In the genomic region with DNA sequence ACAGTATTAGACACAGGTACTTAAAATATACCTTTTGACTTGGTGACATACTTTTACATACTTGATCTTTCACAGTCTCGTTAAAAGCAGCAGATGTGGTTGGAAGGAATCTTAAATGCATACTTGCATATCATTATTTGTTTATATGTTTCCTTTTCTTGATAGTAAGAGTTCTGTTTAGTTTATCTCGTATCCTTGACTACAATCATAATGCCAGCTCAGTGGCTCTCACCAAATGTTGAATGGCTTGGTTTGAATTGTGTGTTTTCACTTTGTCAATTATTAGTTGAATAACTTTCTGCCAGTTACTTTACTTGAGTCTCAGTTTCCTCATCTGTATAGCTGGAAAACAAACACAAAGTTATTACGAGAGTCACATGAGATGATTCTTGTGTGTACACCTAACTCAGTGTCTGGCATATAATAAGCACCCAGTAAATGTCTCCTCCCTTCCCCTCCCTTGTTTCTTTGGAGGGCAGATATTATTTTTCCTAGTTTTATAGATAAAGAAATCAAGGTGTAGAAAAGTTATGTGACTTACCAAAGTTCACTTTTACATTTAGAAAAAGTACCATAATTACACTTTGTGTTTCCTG, we compare ENCODE assay signal across 20 cellular contexts.
DNase-seq lines count a peak whose midpoint lies in the region; ATAC-seq, FAIRE-seq and TF ChIP-seq lines count a peak whose summit lies in the region.
"Had no signal": no experiment of that assay in that cellular context is flagged by ENCODE, and none has a peak within 500 bp of the region (broad histone marks: within the 10 kb centered on the region; RNA-seq: fewer than 3 reads in every experiment).

No MANE protein-coding gene starts in this region.

- in situ Hi-C loops in IMR-90 (cut with MboI; ENCODE audit: low sequenced_read_pairs) = no loop called here
- in situ Hi-C loops in K562 (cut with MboI) = no loop called here
- in situ Hi-C loops in KBM-7 (cut with MboI; ENCODE audit: low pct_unique_long_range_greater_than_20kb, low sequenced_read_pairs) = no loop called here

- H3K27me3 ChIP-seq in IMR-90 (ENCODE audit: control insufficient read depth, insufficient read depth, low read length) = no peaks in the 10 kb centered on the region
- no peaks in the 10 kb centered on the region; a peak in 1 of 5 replicates for H3K27me3 ChIP-seq in K562 (ENCODE audit: control insufficient read depth in 2 of 2, insufficient read depth in 2 of 2, low read length in 2 of 2)
- no peaks in the 10 kb centered on the region for H3K27me3 ChIP-seq in left lung
- no peaks in the 10 kb centered on the region for H3K27me3 ChIP-seq in H9 (ENCODE audit: insufficient read depth, low read length)
- H3K27me3 ChIP-seq: MG63 had no signal

- no peaks in the 10 kb centered on the region for H3K27me3 Mint-ChIP-seq in H9 (ENCODE audit: low read depth)
- H3K27me3 Mint-ChIP-seq: CD8-positive, alpha-beta memory T cell had no signal

- no peak overlapping the region; the same call in 1 of the 2 replicates for H3K4me2 ChIP-seq in IMR-90 (ENCODE audit: low read depth, low read length)
- no peak overlapping the region for H3K4me2 ChIP-seq in K562 (ENCODE audit: insufficient read depth, low read length)
- no peak overlapping the region for H3K4me2 ChIP-seq in H9 (ENCODE audit: insufficient read depth, insufficient read length, low read length)
- H3K4me2 ChIP-seq: KMS-11, SK-N-SH had no signal

- H3K4me1 Mint-ChIP-seq in H9 = no peaks in the 10 kb centered on the region
- H3K4me1 Mint-ChIP-seq: CD8-positive, alpha-beta memory T cell had no signal

- POLR2A ChIA-PET in IMR-90 (lab: Charles Lee; ENCODE audit: unreplicated experiment) (no interaction called here), K562 (lab: Yijun Ruan, JAX) (no interaction called here)

- H3K18ac ChIP-seq in IMR-90 (ENCODE audit: low read depth, low read length) (0 out of 2 replicates have a peak overlapping the region, but pooled peaks have one; percentile 43), H9 (ENCODE audit: insufficient read length, low read depth, low read length) (no peak overlapping the region)

- H2AFZ ChIP-seq in IMR-90 (replicated peaks; ENCODE audit: low read length, poor library complexity) (no peak overlapping the region), K562 (ENCODE audit: low read depth, low read length) (no peak overlapping the region), H9 (ENCODE audit: low read length) (no peak overlapping the region)
- H2AFZ ChIP-seq: GM23248 had no signal

- H3K23ac ChIP-seq in IMR-90 (ENCODE audit: low read depth, low read length) (no peak overlapping the region), H9 (ENCODE audit: insufficient read length, low read depth, low read length) (no peak overlapping the region)

- H3K79me1 ChIP-seq in IMR-90 (ENCODE audit: low read depth in 1 of 2, low read length in 2 of 2) (no peaks in the 10 kb centered on the region), H9 (ENCODE audit: insufficient read depth, low read depth, low read length, poor library complexity, severe bottlenecking) (no peaks in the 10 kb centered on the region)

- WGBS in IMR-90 (ENCODE audit: extremely low coverage in 2 of 2, insufficient read length in 1 of 2), 2 experiments = no CpG with 5 or more reads among the region's 3 CpGs
- 2% methylated on average over 3 of the region's 3 CpGs for WGBS in K562 (ENCODE audit: insufficient coverage, low coverage, missing lambda C conversion rate)
- WGBS in H9 (ENCODE audit: extremely low coverage, insufficient read length, low lambda C conversion rate) = no CpG with 5 or more reads among the region's 3 CpGs

- DNase-seq in IMR-90 = peak; percentile 51
- DNase-seq in K562 (ENCODE audit: extremely low read depth in 1 of 4, low spot score in 3 of 4) = no peak
- DNase-seq in left lung = no peak
- DNase-seq in GDM1 (lab: John Stamatoyannopoulos, UW) = no peak
- DNase-seq in KBM-7 = no peak
- DNase-seq in stimulated activated CD4-positive, alpha-beta T cell treated with anti-CD3 and anti-CD28 coated beads, Interleukin-2, amount 100 ng/mL, for 24 hours = no peak
- DNase-seq in H9 = no peak
- DNase-seq: CD8-positive, alpha-beta memory T cell; GM23248; MG63; NCI-H1105; NCI-H1694 treated with DMSO at 0.1 percent for 48 hours; NCI-H446 treated with DMSO at 0.1 percent for 48 hours; NCI-H748 treated with DMSO at 0.1 percent for 48 hours; SK-N-SH had no signal

- H2BK12ac ChIP-seq in H9 (ENCODE audit: insufficient read length, low read depth, low read length) = no peak overlapping the region

- no peaks in the 10 kb centered on the region for H3K36me3 ChIP-seq in IMR-90 (ENCODE audit: control insufficient read depth, insufficient read depth, low read length)
- no peaks in the 10 kb centered on the region for H3K36me3 ChIP-seq in K562 (ENCODE audit: control insufficient read depth, insufficient read depth, low read length)
- no peaks in the 10 kb centered on the region for H3K36me3 ChIP-seq in left lung
- H3K36me3 ChIP-seq: MG63 had no signal

- H2BK5ac ChIP-seq in IMR-90 (ENCODE audit: low read depth, low read length, poor library complexity, severe bottlenecking) (no peak overlapping the region), H9 (ENCODE audit: insufficient read length, low read length) (no peak overlapping the region)

- BruUV-seq in IMR-90 (replicated peaks; lab: Mats Ljungman, UMichigan) (no TSS peak), K562 (replicated peaks; lab: Mats Ljungman, UMichigan) (no TSS peak)

- no peak overlapping the region for H3K14ac ChIP-seq in IMR-90 (replicated peaks; ENCODE audit: low read depth, low read length)
- H3K14ac ChIP-seq in H9 (ENCODE audit: insufficient read depth, low read length) = no peak overlapping the region

- dilution Hi-C loops in IMR-90 (cut with HindIII; ENCODE audit: low sequenced_read_pairs, unreplicated experiment) = no loop called here

- H3K4me3 Mint-ChIP-seq in H9 = no peak overlapping the region
- H3K4me3 Mint-ChIP-seq: CD8-positive, alpha-beta memory T cell had no signal

- H3K9ac ChIP-seq in IMR-90 (ENCODE audit: low read depth, low read length) (no peak overlapping the region), K562 (ENCODE audit: insufficient read depth in 1 of 2, low read depth in 2 of 2, low read length in 2 of 2) (no peak overlapping the region), H9 (ENCODE audit: extremely low read depth, insufficient read length, low read length) (no peak overlapping the region)
- H3K9ac ChIP-seq: GM23248, KMS-11, SK-N-SH had no signal

- H4K5ac ChIP-seq in IMR-90 (ENCODE audit: low read depth, low read length) (no peak overlapping the region), H9 (ENCODE audit: insufficient read length, low read depth, low read length) (no peak overlapping the region)

- H4K91ac ChIP-seq in IMR-90 (ENCODE audit: insufficient read depth, low read depth, low read length) = no peak overlapping the region
- H4K91ac ChIP-seq in H9 (ENCODE audit: insufficient read length, low read depth, low read length) = no peak overlapping the region

- peaks cover 5% of the 10 kb centered on the region for H3K4me1 ChIP-seq in IMR-90 (ENCODE audit: control insufficient read depth, insufficient read depth, low read length)
- H3K4me1 ChIP-seq in K562 (replicated peaks in 1 of 2; ENCODE audit: control insufficient read depth in 2 of 2, insufficient read depth in 2 of 2, low read length in 2 of 2) = no peaks in the 10 kb centered on the region
- H3K4me1 ChIP-seq in left lung = no peaks in the 10 kb centered on the region
- H3K4me1 ChIP-seq in H9 (ENCODE audit: insufficient read depth, low read length) = no peaks in the 10 kb centered on the region

- H3K4me3 ChIP-seq in IMR-90 (ENCODE audit: insufficient read depth, low read depth, low read length) = no peak overlapping the region
- no peak overlapping the region for H3K4me3 ChIP-seq in K562
- no peak overlapping the region for H3K4me3 ChIP-seq in left lung
- H3K4me3 ChIP-seq: GM12878, GM23248, MG63 had no signal

- H2BK15ac ChIP-seq in IMR-90 (ENCODE audit: low read depth, low read length) = no peak overlapping the region
- no peak overlapping the region for H2BK15ac ChIP-seq in H9 (ENCODE audit: low read depth, low read length)

- no peaks in the 10 kb centered on the region for H3K79me2 ChIP-seq in K562 (ENCODE audit: control insufficient read depth, insufficient read depth, low read length)
- no peaks in the 10 kb centered on the region for H3K79me2 ChIP-seq in H9 (ENCODE audit: insufficient read depth, low read length)

- H2AK5ac ChIP-seq in IMR-90 (ENCODE audit: low read depth, low read length) (no peak overlapping the region), H9 (ENCODE audit: insufficient read length, low read length) (no peak overlapping the region)

- ATAC-seq in IMR-90 (ENCODE audit: low read depth) = peak; percentile 56
- no peak for ATAC-seq in K562
- ATAC-seq in left lung = peak; percentile 21
- ATAC-seq: GM12878 had no signal

- no peak for FAIRE-seq in K562 (lab: Jason Lieb, UNC)
- FAIRE-seq: GM12878, GM18507, GM19239, HTR-8/SVneo had no signal

- H3K23me2 ChIP-seq in H9 (ENCODE audit: insufficient read length, low read depth, low read length, poor library complexity, severe bottlenecking) = no peaks in the 10 kb centered on the region

- TF ChIP-seq POLR2A in IMR-90 (IDR thresholded peaks at IDR 0.05; ENCODE audit: low read depth, low read length) (no peak), K562 (conservative IDR thresholded peaks at IDR 0.05) (no peak)

- H3K4ac ChIP-seq in IMR-90 (ENCODE audit: low read depth, low read length) (no peak overlapping the region), H9 (ENCODE audit: low read depth, low read length) (no peak overlapping the region)

- H2AK9ac ChIP-seq in IMR-90 (replicated peaks; ENCODE audit: low read depth, low read length, poor library complexity) = no peak overlapping the region

- no peaks in the 10 kb centered on the region; a peak in 1 of 7 replicates for H3K36me3 Mint-ChIP-seq in H9 (ENCODE audit: insufficient read depth in 1 of 3, low read depth in 3 of 3)

- H3K9me3 ChIP-seq in IMR-90 (ENCODE audit: control insufficient read depth, insufficient read depth, low read length) (no peaks in the 10 kb centered on the region; the same call in 1 of the 2 replicates), K562 (replicated peaks; ENCODE audit: control insufficient read depth, insufficient read depth, low read depth, low read length) (no peaks in the 10 kb centered on the region), left lung (no peaks in the 10 kb centered on the region), H9 (ENCODE audit: control insufficient read depth, low read depth, low read length) (no peaks in the 10 kb centered on the region)
- H3K9me3 ChIP-seq: SK-N-SH had no signal

- TF ChIP-seq RAD21 in IMR-90 (IDR thresholded peaks at IDR 0.05; ENCODE audit: low read length) = no peak
- TF ChIP-seq RAD21 in K562 (CRISPR knock-in tag; conservative IDR thresholded peaks at IDR 0.05 in 1 of 2, IDR thresholded peaks at IDR 0.05 in 1 of 2) = no peak

- CTCF ChIA-PET in IMR-90 (lab: Yijun Ruan, JAX) = no interaction called here
- CTCF ChIA-PET in K562 (lab: Yijun Ruan, JAX; ENCODE audit: low intra/inter-chr PET ratio) = no interaction called here

- no peak overlapping the region for H4K8ac ChIP-seq in IMR-90 (ENCODE audit: low read depth in 2 of 2, low read length in 2 of 2)
- H4K8ac ChIP-seq in H9 (replicated peaks; ENCODE audit: insufficient read length, low read depth, low read length) = no peak overlapping the region

- H3K9me1 ChIP-seq in IMR-90 (ENCODE audit: insufficient read depth, low read length) = peaks cover 5% of the 10 kb centered on the region; the same call in 1 of the 2 replicates
- H3K9me1 ChIP-seq in K562 (ENCODE audit: control insufficient read depth, insufficient read depth, low read length) = no peaks in the 10 kb centered on the region

- no peak overlapping the region for H3K27ac ChIP-seq in IMR-90 (ENCODE audit: insufficient read depth, low read length)
- no peak overlapping the region for H3K27ac ChIP-seq in K562 (ENCODE audit: extremely low read depth, low read depth, low read length)
- H3K27ac ChIP-seq in left lung = no peak overlapping the region
- H3K27ac ChIP-seq in H9 (ENCODE audit: insufficient read length, low read depth, low read length) = no peak overlapping the region
- H3K27ac ChIP-seq: GM23248, KMS-11 had no signal

- intact Hi-C loops in IMR-90 (cut with micrococcal nuclease) (no loop called here), K562 (cut with micrococcal nuclease) (no loop called here), left lung (cut with DNase I) (no loop called here)

- TF ChIP-seq CTCF in IMR-90 (conservative IDR thresholded peaks at IDR 0.05; ENCODE audit: low read depth, low read length) (no peak), K562 (IDR thresholded peaks at IDR 0.05 in 2 of 3, conservative IDR thresholded peaks at IDR 0.05 in 1 of 3; ENCODE audit: insufficient read depth in 2 of 3, low read depth in 1 of 3, low read length in 3 of 3) (no peak), left lung (IDR thresholded peaks at IDR 0.05) (no peak), H9 (conservative IDR thresholded peaks at IDR 0.05) (no peak)

- H3K27ac Mint-ChIP-seq in H9 = no peak overlapping the region
- H3K27ac Mint-ChIP-seq: CD8-positive, alpha-beta memory T cell had no signal

- H4K20me1 ChIP-seq in IMR-90 (ENCODE audit: insufficient read depth, low read length) = no peaks in the 10 kb centered on the region
- no peaks in the 10 kb centered on the region for H4K20me1 ChIP-seq in K562 (replicated peaks; ENCODE audit: control insufficient read depth, insufficient read depth, low read length)
- no peaks in the 10 kb centered on the region for H4K20me1 ChIP-seq in H9 (ENCODE audit: control insufficient read depth, insufficient read depth, insufficient read length)

- H2BK120ac ChIP-seq in IMR-90 (ENCODE audit: low read depth, low read length) = no peak overlapping the region
- no peak overlapping the region for H2BK120ac ChIP-seq in H9 (ENCODE audit: low read depth, low read length, poor library complexity, severe bottlenecking)

- TF ChIP-seq EP300 in K562 (IDR thresholded peaks at IDR 0.05; ENCODE audit: low read length) = no peak

- H2BK20ac ChIP-seq in IMR-90 (ENCODE audit: low read depth, low read length) (no peak overlapping the region; the same call in 1 of the 2 replicates), H9 (ENCODE audit: low read depth, low read length, poor library complexity, severe bottlenecking) (no peak overlapping the region)

- H3T11ph ChIP-seq in H9 (ENCODE audit: low read length) = no peak overlapping the region

- no peaks in the 10 kb centered on the region for H3K9me3 Mint-ChIP-seq in H9

- H3K56ac ChIP-seq in IMR-90 (ENCODE audit: extremely low read depth, insufficient read depth, low read length) (no peak overlapping the region), H9 (ENCODE audit: insufficient read length, low read depth, low read length) (no peak overlapping the region)
